ENCODE assay signal across 1 cellular context in the genomic region with DNA sequence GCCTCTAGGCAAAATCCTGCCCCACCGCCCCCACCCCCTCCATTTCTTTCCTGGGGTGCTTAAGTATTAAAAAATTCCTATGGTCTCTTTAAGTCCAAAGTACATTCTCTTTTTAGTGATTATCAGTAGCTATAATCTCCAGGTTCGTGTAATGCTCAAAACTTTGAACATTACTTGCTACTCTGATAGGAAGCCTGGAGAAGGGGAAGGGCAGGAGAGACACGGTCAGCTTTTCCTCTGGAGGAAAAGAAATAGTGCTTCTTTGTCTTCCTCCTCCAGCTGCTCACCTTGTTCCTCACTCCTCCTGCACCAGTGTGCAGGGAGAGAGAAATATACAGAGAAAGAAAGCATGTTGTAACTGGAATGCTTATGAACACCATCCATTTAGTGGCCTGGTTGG.
TF ChIP-seq lines count a peak whose summit lies in the region.

No MANE protein-coding gene starts in this region.

TF ChIP-seq in H1, 55 proteins besides CTCF, POLR2A, EP300 and RAD21:
- no peak for TF ChIP-seq CHD2 (IDR thresholded peaks at IDR 0.05; ENCODE audit: low read length)
- no peak for TF ChIP-seq YY1 (IDR thresholded peaks at IDR 0.05; ENCODE audit: low read depth, low read length)
- TF ChIP-seq NRF1 (IDR thresholded peaks at IDR 0.05; ENCODE audit: low read depth, low read length) = no peak
- no peak for TF ChIP-seq SRF (IDR thresholded peaks at IDR 0.05; ENCODE audit: low read depth, low read length)
- no peak for TF ChIP-seq SUZ12 (IDR thresholded peaks at IDR 0.05; ENCODE audit: low read length)
- TF ChIP-seq POLR2AphosphoS5 (IDR thresholded peaks at IDR 0.05; ENCODE audit: low read depth, low read length) = no peak
- no peak for TF ChIP-seq CBX5 (IDR thresholded peaks at IDR 0.05; ENCODE audit: low read depth, low read length)
- TF ChIP-seq POU5F1 (IDR thresholded peaks at IDR 0.05; ENCODE audit: low read depth, low read length) = no peak
- TF ChIP-seq KDM1A (IDR thresholded peaks at IDR 0.05; ENCODE audit: borderline replicate concordance, low read length) = no peak
- no peak for TF ChIP-seq HDAC6 (IDR thresholded peaks at IDR 0.05; ENCODE audit: low read depth, low read length)
- TF ChIP-seq GTF2F1 (IDR thresholded peaks at IDR 0.05; ENCODE audit: borderline replicate concordance, low read depth, low read length) = no peak
- TF ChIP-seq BRCA1 (IDR thresholded peaks at IDR 0.05; ENCODE audit: low read depth, low read length) = no peak
